21 cellular contexts compared by ENCODE assay signal in the genomic region with DNA sequence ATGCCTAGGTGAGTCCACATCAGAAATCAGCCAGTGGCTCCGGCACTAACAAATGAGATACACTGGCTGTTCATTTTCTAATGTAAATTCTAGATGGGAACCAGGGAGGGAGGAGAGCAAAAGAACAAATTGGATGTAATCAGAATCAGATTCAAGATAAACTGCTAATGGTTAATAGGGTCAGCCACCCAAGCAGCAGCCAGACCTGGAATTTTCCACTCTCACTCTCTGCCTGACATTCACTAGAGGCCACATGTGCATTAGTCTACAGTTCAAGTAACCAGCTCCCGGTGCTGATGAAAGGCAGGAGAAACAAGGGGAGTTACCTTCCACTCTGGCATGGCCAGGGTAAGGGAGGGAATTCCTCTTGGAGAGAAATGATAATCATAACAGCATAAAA.
DNase-seq lines count a peak whose midpoint lies in the region; FAIRE-seq and TF ChIP-seq lines count a peak whose summit lies in the region.
"Had no signal": no experiment of that assay in that cellular context is flagged by ENCODE, and none has a peak within 500 bp of the region (broad histone marks: within the 10 kb centered on the region; RNA-seq: fewer than 3 reads in every experiment).

No MANE protein-coding gene starts in this region.

- FAIRE-seq in H1 (lab: Jason Lieb, UNC) = no peak
- FAIRE-seq: A204.1, G401.6, GM12892, GM19239, HepG2, HTR-8/SVneo had no signal

- H3K9me3 ChIP-seq in H1 (ENCODE audit: insufficient read depth in 2 of 2, low read depth in 1 of 2, low read length in 1 of 2) = no peaks in the 10 kb centered on the region

- H2BK20ac ChIP-seq in H1 (ENCODE audit: low read length) = 0 out of 2 replicates have a peak overlapping the region, but pooled peaks have one; percentile 56

- no peak overlapping the region for H4K5ac ChIP-seq in H1 (ENCODE audit: insufficient read length, low read depth, low read length)

- TF ChIP-seq POLR2A in H1 (IDR thresholded peaks at IDR 0.05; ENCODE audit: control extremely low read depth in 1 of 2, low read depth in 2 of 2, low read length in 2 of 2) = no peak

- peaks cover 7 to 25% (median 16%) of the 10 kb centered on the region in 4 experiments; a peak in 6 of 7 replicates for H3K4me1 ChIP-seq in H1 (replicated peaks in 1 of 4; ENCODE audit: control insufficient read depth in 3 of 4, insufficient read depth in 4 of 4, low read length in 3 of 4)

- H2AK5ac ChIP-seq in H1 (ENCODE audit: low read depth, low read length) = no peak overlapping the region

- H3K4me1 Mint-ChIP-seq in nephron (peaks cover 7% of the 10 kb centered on the region), type B pancreatic cell (ENCODE audit: unreplicated experiment) (peaks cover 28% of the 10 kb centered on the region)
- H3K4me1 Mint-ChIP-seq: B cell; CD4-positive, alpha-beta memory T cell had no signal

- H4K8ac ChIP-seq in H1 (ENCODE audit: extremely low read depth, insufficient read depth, low read length) = no peak overlapping the region

- H3K4ac ChIP-seq in H1 (replicated peaks; ENCODE audit: insufficient read length, low read depth, low read length) = no peak overlapping the region

- no peak overlapping the region for H3K27ac ChIP-seq in H1 (ENCODE audit: low read depth, low read length)
- H3K27ac ChIP-seq: C4-2B had no signal

- H3K36me3 ChIP-seq in H1 (ENCODE audit: control insufficient read depth in 2 of 4, insufficient read depth in 4 of 4, low read length in 3 of 4) = no peaks in the 10 kb centered on the region

- DNase-seq in SK-N-DZ (ENCODE audit: low spot score) (peak; percentile 85), H1 (ENCODE audit: low read depth in 1 of 2, low spot score in 2 of 2) (no peak), NCI-H69 (lab: John Stamatoyannopoulos, UW) (no peak), NCI-H1092 (lab: John Stamatoyannopoulos, UW) (no peak), type B pancreatic cell (ENCODE audit: extremely low spot score, unreplicated experiment) (no peak), GM03348 (ENCODE audit: low spot score) (no peak)
- DNase-seq: CD4-positive, alpha-beta memory T cell; DMS153; DMS79 treated with DMSO at 0.1 percent for 48 hours; EL; HCEC 1CT; HFFc6 had no signal

- H3K79me1 ChIP-seq in H1 (ENCODE audit: low read depth, low read length) = no peaks in the 10 kb centered on the region

- CTCF ChIA-PET in H1 (lab: Charles Lee; ENCODE audit: partially characterized antibody) = interaction anchor here (1.1 to 4.6 kb wide), 4 partner anchors 8 to 54 kb away, joined by 3 to 17 read pairs (median 6); no protein-coding TSS in a partner anchor

- TF ChIP-seq EP300 in H1 (IDR thresholded peaks at IDR 0.05; ENCODE audit: borderline replicate concordance in 1 of 2, low read depth in 2 of 2, low read length in 2 of 2) = no peak

- H4K20me1 ChIP-seq in H1 (replicated peaks in 1 of 2; ENCODE audit: control insufficient read depth in 1 of 2, insufficient read depth in 2 of 2, low read length in 2 of 2) = no peaks in the 10 kb centered on the region

- H2BK12ac ChIP-seq in H1 (ENCODE audit: low read depth, low read length) = no peak overlapping the region

- no peaks in the 10 kb centered on the region for H3K79me2 ChIP-seq in H1 (ENCODE audit: control insufficient read depth in 1 of 2, insufficient read depth in 2 of 2, low read length in 2 of 2)

- H3K27me3 Mint-ChIP-seq in nephron (ENCODE audit: low read depth) (peaks cover 14% of the 10 kb centered on the region), type B pancreatic cell (peaks cover 27% of the 10 kb centered on the region)
- H3K27me3 Mint-ChIP-seq: B cell; CD4-positive, alpha-beta memory T cell had no signal

- WGBS in H1 (ENCODE audit: extremely low coverage in 1 of 2, insufficient coverage in 1 of 2, insufficient read length in 1 of 2, insufficient replicate concordance in 2 of 2, low coverage in 1 of 2, low lambda C conversion rate in 2 of 2, missing lambda C conversion rate in 1 of 2), 2 experiments = 84% methylated on average over 2 of the region's 2 CpGs; no CpG with 5 or more reads in 1 of the 2 experiments

- no peak overlapping the region for H3K9ac ChIP-seq in H1 (replicated peaks in 1 of 4; ENCODE audit: extremely low read depth in 1 of 4, low read depth in 3 of 4, low read length in 3 of 4)

- no peaks in the 10 kb centered on the region for H3K36me3 Mint-ChIP-seq in nephron (ENCODE audit: low read depth)
- H3K36me3 Mint-ChIP-seq in type B pancreatic cell = no peaks in the 10 kb centered on the region
- H3K36me3 Mint-ChIP-seq: CD4-positive, alpha-beta memory T cell had no signal

- POLR2A ChIA-PET in H1 (lab: Charles Lee; ENCODE audit: partially characterized antibody) = no interaction called here

- H3K9me3 Mint-ChIP-seq in nephron (no peaks in the 10 kb centered on the region), type B pancreatic cell (no peaks in the 10 kb centered on the region)
- H3K9me3 Mint-ChIP-seq: HFFc6 had no signal

- H3K23ac ChIP-seq in H1 (ENCODE audit: insufficient read length) = no peak overlapping the region

- no peak overlapping the region for H3K14ac ChIP-seq in H1 (ENCODE audit: insufficient read length)

- H3K18ac ChIP-seq in H1 (ENCODE audit: extremely low read depth, low read length) = no peak overlapping the region

- TF ChIP-seq RAD21 in H1 (IDR thresholded peaks at IDR 0.05 in 1 of 2, conservative IDR thresholded peaks at IDR 0.05 in 1 of 2; ENCODE audit: low read depth in 2 of 2, low read length in 2 of 2) = no peak

- no peak for TF ChIP-seq CTCF in H1 (IDR thresholded peaks at IDR 0.05; ENCODE audit: control extremely low read depth in 1 of 3, insufficient read depth in 1 of 3, low read depth in 1 of 3, low read length in 3 of 3)
- TF ChIP-seq CTCF in nephron (IDR thresholded peaks at IDR 0.05; ENCODE audit: unreplicated experiment in 3 of 3) = no peak
- no peak for TF ChIP-seq CTCF in type B pancreatic cell (conservative IDR thresholded peaks at IDR 0.05)

- H3K4me3 Mint-ChIP-seq in nephron = no peak overlapping the region
- no peak overlapping the region for H3K4me3 Mint-ChIP-seq in type B pancreatic cell
- H3K4me3 Mint-ChIP-seq: B cell; CD4-positive, alpha-beta memory T cell; HFFc6 had no signal

- no peak overlapping the region for H2BK5ac ChIP-seq in H1 (ENCODE audit: low read depth, low read length)

- no peak overlapping the region for H2BK15ac ChIP-seq in H1 (ENCODE audit: low read length)

- H2AFZ ChIP-seq in H1 (ENCODE audit: low read length) = peak overlapping the region; percentile 49; the same call in 1 of the 2 replicates

- H3K23me2 ChIP-seq in H1 (ENCODE audit: low read depth, low read length) = no peaks in the 10 kb centered on the region

- H2BK120ac ChIP-seq in H1 (replicated peaks; ENCODE audit: low read depth, low read length) = no peak overlapping the region

- no peaks in the 10 kb centered on the region for H3K27me3 ChIP-seq in H1 (replicated peaks in 1 of 4; ENCODE audit: control insufficient read depth in 3 of 4, extremely low read depth in 1 of 4, insufficient read depth in 3 of 4, low read length in 3 of 4)

- no peak overlapping the region for H3K4me3 ChIP-seq in H1 (ENCODE audit: extremely low read depth in 1 of 4, insufficient read depth in 2 of 4, low read depth in 3 of 4, low read length in 4 of 4)

- no peak overlapping the region for H3K56ac ChIP-seq in H1 (replicated peaks; ENCODE audit: insufficient read length, low read depth, low read length)

- H3K27ac Mint-ChIP-seq in nephron = peak overlapping the region in 2 of 3 experiments; percentile 28 to 44
- H3K27ac Mint-ChIP-seq in type B pancreatic cell = no peak overlapping the region
- H3K27ac Mint-ChIP-seq: B cell; CD4-positive, alpha-beta memory T cell; HFFc6 had no signal

- H3K4me2 ChIP-seq in H1 (ENCODE audit: insufficient read depth in 1 of 2, low read depth in 2 of 2, low read length in 2 of 2) = no peak overlapping the region

- H4K91ac ChIP-seq in H1 (replicated peaks; ENCODE audit: insufficient read length, low read length) = no peak overlapping the region

TF ChIP-seq in H1, 55 proteins besides CTCF, POLR2A, EP300 and RAD21:
- TF ChIP-seq EGR1 (IDR thresholded peaks at IDR 0.05; ENCODE audit: borderline replicate concordance, low read depth, low read length) (no peak), POLR2AphosphoS5 (IDR thresholded peaks at IDR 0.05; ENCODE audit: low read depth, low read length) (no peak), ASH2L (IDR thresholded peaks at IDR 0.05; ENCODE audit: low read length) (no peak)
TF ChIP-seq in H1: peak in this region for 0.
